Comparison of ENCODE assay signal across 11 cellular contexts in genomic region chr11:3942160-3942955, GRCh38.
DNase-seq lines count a peak whose midpoint lies in the region; ATAC-seq and TF ChIP-seq lines count a peak whose summit lies in the region.
"Had no signal": no experiment of that assay in that cellular context is flagged by ENCODE, and none has a peak within 500 bp of the region (broad histone marks: within the 10 kb centered on the region; RNA-seq: fewer than 3 reads in every experiment).

No MANE protein-coding gene starts in this region.

- H4K8ac ChIP-seq in trophoblast cell (ENCODE audit: low read depth, low read length), result no peak overlapping the region

- no peaks in the 10 kb centered on the region for H3K9me3 ChIP-seq in trophoblast cell (ENCODE audit: insufficient read depth, low read depth, low read length)

- H3K23ac ChIP-seq in trophoblast cell (ENCODE audit: low read length), result no peak overlapping the region

- no peak overlapping the region for H4K12ac ChIP-seq in trophoblast cell (ENCODE audit: low read depth, low read length)

- WGBS in trophoblast cell (ENCODE audit: extremely low coverage, insufficient coverage, insufficient read length), result no CpG with 5 or more reads among the region's 3 CpGs

- H3K14ac ChIP-seq in trophoblast cell (ENCODE audit: low read length), result no peak overlapping the region

- H3K9ac ChIP-seq in trophoblast cell (ENCODE audit: low read length), result no peak overlapping the region

- no peak overlapping the region for H3K4me2 ChIP-seq in trophoblast cell (ENCODE audit: low read length)

- TF ChIP-seq CTCF in GM12865 (IDR thresholded peaks at IDR 0.05; ENCODE audit: insufficient read depth, low read depth, low read length, missing control alignments), result no peak

- intact Hi-C loops in sciatic nerve (cut with DNase I), result no loop called here

- H3K36me3 ChIP-seq in trophoblast cell (ENCODE audit: control insufficient read depth in 1 of 2, insufficient read depth in 2 of 2, low read length in 2 of 2), result no peaks in the 10 kb centered on the region

- H3K27me3 Mint-ChIP-seq in activated naive CD8-positive, alpha-beta T cell, result no peaks in the 10 kb centered on the region
- H3K27me3 Mint-ChIP-seq: dendritic cell treated with granulocyte-macrophage colony-stimulating factor and Interleukin-4, amounts not matched to agents 40 ng/mL and 50 ng/mL, for 4 days had no signal

- H3K4ac ChIP-seq in trophoblast cell (ENCODE audit: low read depth, low read length), result no peak overlapping the region

- H2AFZ ChIP-seq in trophoblast cell (ENCODE audit: insufficient read depth, low read length, poor library complexity), result no peak overlapping the region

- H2BK5ac ChIP-seq in trophoblast cell (ENCODE audit: low read depth, low read length, poor library complexity), result no peak overlapping the region

- H3K27ac Mint-ChIP-seq in activated naive CD8-positive, alpha-beta T cell, result peak overlapping the region; percentile 84
- H3K27ac Mint-ChIP-seq: dendritic cell treated with granulocyte-macrophage colony-stimulating factor and Interleukin-4, amounts not matched to agents 40 ng/mL and 50 ng/mL, for 4 days had no signal

- H2AK5ac ChIP-seq in trophoblast cell (ENCODE audit: low read length), result no peak overlapping the region

- no peak overlapping the region for H3K4me3 Mint-ChIP-seq in activated naive CD8-positive, alpha-beta T cell
- H3K4me3 Mint-ChIP-seq: dendritic cell treated with granulocyte-macrophage colony-stimulating factor and Interleukin-4, amounts not matched to agents 40 ng/mL and 50 ng/mL, for 4 days had no signal

- peaks cover 2 to 5% of the 10 kb centered on the region in 2 experiments for H3K4me1 ChIP-seq in trophoblast cell (ENCODE audit: control insufficient read depth in 1 of 2, insufficient read depth in 2 of 2, low read length in 2 of 2)

- no peak overlapping the region for H2BK120ac ChIP-seq in trophoblast cell (ENCODE audit: insufficient read depth, low read length, poor library complexity)

- peak; percentile 54 for DNase-seq in GM12865 (ENCODE audit: low read depth)
- no peak for DNase-seq in trophoblast cell
- DNase-seq in NCI-H2171 (lab: John Stamatoyannopoulos, UW), result no peak
- no peak for DNase-seq in epidermal melanocyte (ENCODE audit: insufficient read length, low spot score)
- no peak for DNase-seq in sciatic nerve (ENCODE audit: low spot score)
- DNase-seq in stimulated activated CD4-positive, alpha-beta T cell treated with anti-CD3 and anti-CD28 coated beads, Interleukin-15, amount 100 ng/mL, for 24 hours, result no peak
- DNase-seq: GF-D8, H7 had no signal

- peak overlapping the region; percentile 46 for H3K18ac ChIP-seq in trophoblast cell (ENCODE audit: low read length)

- ATAC-seq in HG02884 (IDR thresholded peaks at IDR 0.05; ENCODE audit: unreplicated experiment), result peak; percentile 42
- no peak for ATAC-seq in sciatic nerve

- no peaks in the 10 kb centered on the region for H3K27me3 ChIP-seq in trophoblast cell (ENCODE audit: insufficient read depth, low read length)

- H3K4me1 Mint-ChIP-seq in activated naive CD8-positive, alpha-beta T cell (ENCODE audit: low read depth), result peaks cover 88% of the 10 kb centered on the region

- H3K4me3 ChIP-seq in GM12865 (ENCODE audit: low read depth, low read length) (no peak overlapping the region), trophoblast cell (ENCODE audit: low read depth, low read length) (no peak overlapping the region)

- H3K9me3 Mint-ChIP-seq in activated naive CD8-positive, alpha-beta T cell (ENCODE audit: low read depth), result no peaks in the 10 kb centered on the region
- H3K9me3 Mint-ChIP-seq: dendritic cell treated with granulocyte-macrophage colony-stimulating factor and Interleukin-4, amounts not matched to agents 40 ng/mL and 50 ng/mL, for 4 days had no signal

- no peak overlapping the region for H2BK12ac ChIP-seq in trophoblast cell (ENCODE audit: low read length)

- H3K79me1 ChIP-seq in trophoblast cell (ENCODE audit: low read length), result peaks cover 1% of the 10 kb centered on the region

- no peak overlapping the region for H4K91ac ChIP-seq in trophoblast cell (ENCODE audit: low read depth, low read length)

- no peaks in the 10 kb centered on the region for H3K79me2 ChIP-seq in trophoblast cell (ENCODE audit: control insufficient read depth, insufficient read depth, low read length, poor library complexity)

- H3K27ac ChIP-seq in trophoblast cell (ENCODE audit: low read depth, low read length), result no peak overlapping the region

- peaks cover 10% of the 10 kb centered on the region for H3K36me3 Mint-ChIP-seq in activated naive CD8-positive, alpha-beta T cell
